1 cellular context compared by ENCODE assay signal in genomic region chr4:103075435-103075893, GRCh38.
TF ChIP-seq lines count a peak whose summit lies in the region.

No MANE protein-coding gene starts in this region.

TF ChIP-seq in HepG2, 621 proteins besides CTCF, POLR2A, EP300 and RAD21 (continued from another document and continues in another):
- 0 out of 2 replicates have a peak, but pooled peaks have one; percentile 39 for TF ChIP-seq ZNF609 (CRISPR knock-in tag; IDR thresholded peaks at IDR 0.05; ENCODE audit: borderline replicate concordance)
- TF ChIP-seq, protein P1, sequence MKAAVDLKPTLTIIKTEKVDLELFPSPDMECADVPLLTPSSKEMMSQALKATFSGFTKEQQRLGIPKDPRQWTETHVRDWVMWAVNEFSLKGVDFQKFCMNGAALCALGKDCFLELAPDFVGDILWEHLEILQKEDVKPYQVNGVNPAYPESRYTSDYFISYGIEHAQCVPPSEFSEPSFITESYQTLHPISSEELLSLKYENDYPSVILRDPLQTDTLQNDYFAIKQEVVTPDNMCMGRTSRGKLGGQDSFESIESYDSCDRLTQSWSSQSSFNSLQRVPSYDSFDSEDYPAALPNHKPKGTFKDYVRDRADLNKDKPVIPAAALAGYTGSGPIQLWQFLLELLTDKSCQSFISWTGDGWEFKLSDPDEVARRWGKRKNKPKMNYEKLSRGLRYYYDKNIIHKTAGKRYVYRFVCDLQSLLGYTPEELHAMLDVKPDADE (CRISPR knock-in tag; IDR thresholded peaks at IDR 0.05): no peak
- TF ChIP-seq ZNF414 (CRISPR knock-in tag; IDR thresholded peaks at IDR 0.05): 0 out of 2 replicates have a peak, but pooled peaks have one; percentile 69
- TF ChIP-seq NCOA1 (CRISPR knock-in tag; IDR thresholded peaks at IDR 0.05): 0 out of 2 replicates have a peak, but pooled peaks have one; percentile 76
- TF ChIP-seq ZNF674 (CRISPR knock-in tag; IDR thresholded peaks at IDR 0.05; ENCODE audit: low read depth): no peak
- TF ChIP-seq MED1 (CRISPR knock-in tag; IDR thresholded peaks at IDR 0.05): peak; percentile 93
- 0 out of 2 replicates have a peak, but pooled peaks have one; percentile 48 for TF ChIP-seq ZBTB26 (CRISPR knock-in tag; IDR thresholded peaks at IDR 0.05; ENCODE audit: borderline replicate concordance)
- peak; percentile 73 for TF ChIP-seq BCL6 (CRISPR knock-in tag; IDR thresholded peaks at IDR 0.05)
- TF ChIP-seq NR2F2 (IDR thresholded peaks at IDR 0.05; ENCODE audit: borderline replicate concordance, low read depth): 0 out of 2 replicates have a peak, but pooled peaks have one; percentile 51
- TF ChIP-seq, protein P2, sequence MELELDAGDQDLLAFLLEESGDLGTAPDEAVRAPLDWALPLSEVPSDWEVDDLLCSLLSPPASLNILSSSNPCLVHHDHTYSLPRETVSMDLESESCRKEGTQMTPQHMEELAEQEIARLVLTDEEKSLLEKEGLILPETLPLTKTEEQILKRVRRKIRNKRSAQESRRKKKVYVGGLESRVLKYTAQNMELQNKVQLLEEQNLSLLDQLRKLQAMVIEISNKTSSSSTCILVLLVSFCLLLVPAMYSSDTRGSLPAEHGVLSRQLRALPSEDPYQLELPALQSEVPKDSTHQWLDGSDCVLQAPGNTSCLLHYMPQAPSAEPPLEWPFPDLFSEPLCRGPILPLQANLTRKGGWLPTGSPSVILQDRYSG (CRISPR knock-in tag; IDR thresholded peaks at IDR 0.05): no peak
- no peak for TF ChIP-seq ZNF567 (CRISPR knock-in tag; IDR thresholded peaks at IDR 0.05; ENCODE audit: borderline replicate concordance)
- peak; percentile 66; the same call in 1 of the 2 replicates for TF ChIP-seq CBX5 (CRISPR knock-in tag; IDR thresholded peaks at IDR 0.05; ENCODE audit: borderline replicate concordance)
- 0 out of 2 replicates have a peak, but pooled peaks have one; percentile 18 for TF ChIP-seq MBD4 (IDR thresholded peaks at IDR 0.05; ENCODE audit: borderline replicate concordance, low read length)
- TF ChIP-seq ZNF800 (CRISPR knock-in tag; IDR thresholded peaks at IDR 0.05): peak; percentile 19; the same call in 1 of the 2 replicates
- peak; percentile 48 for TF ChIP-seq CREM (IDR thresholded peaks at IDR 0.05)
- TF ChIP-seq CREM (CRISPR knock-in tag; IDR thresholded peaks at IDR 0.05): no peak
- TF ChIP-seq NR2F6 (IDR thresholded peaks at IDR 0.05): peak; percentile 15; the same call in 1 of the 2 replicates
- peak; percentile 83 for TF ChIP-seq NR2F6 (CRISPR knock-in tag; IDR thresholded peaks at IDR 0.05)
- peak; percentile 95 for TF ChIP-seq FOXP1 (IDR thresholded peaks at IDR 0.05)
- peak; percentile 97 for TF ChIP-seq FOXP1 (CRISPR knock-in tag; IDR thresholded peaks at IDR 0.05)
- no peak for TF ChIP-seq CBX2 (IDR thresholded peaks at IDR 0.05; ENCODE audit: low read depth, low read length)
- 0 out of 2 replicates have a peak, but pooled peaks have one; percentile 57 for TF ChIP-seq CBX2 (CRISPR knock-in tag; IDR thresholded peaks at IDR 0.05; ENCODE audit: low read depth)
- no peak for TF ChIP-seq ZBTB10 (CRISPR knock-in tag; IDR thresholded peaks at IDR 0.05; ENCODE audit: borderline replicate concordance)
- peak; percentile 89 for TF ChIP-seq HNF4G (IDR thresholded peaks at IDR 0.05; ENCODE audit: borderline replicate concordance, low read depth, low read length)
- peak; percentile 85; the same call in 1 of the 2 replicates for TF ChIP-seq HNF4G (CRISPR knock-in tag; IDR thresholded peaks at IDR 0.05; ENCODE audit: borderline replicate concordance, low read depth)
- no peak for TF ChIP-seq ZNF672 (CRISPR knock-in tag; IDR thresholded peaks at IDR 0.05)
- peak; percentile 87 for TF ChIP-seq TGIF2 (CRISPR knock-in tag; IDR thresholded peaks at IDR 0.05)
- no peak for TF ChIP-seq ZNF558 (CRISPR knock-in tag; IDR thresholded peaks at IDR 0.05; ENCODE audit: borderline replicate concordance)
- peak; percentile 73 for TF ChIP-seq POLR2AphosphoS5 (IDR thresholded peaks at IDR 0.05; ENCODE audit: low read depth, low read length)
- TF ChIP-seq STAG1 (CRISPR knock-in tag; IDR thresholded peaks at IDR 0.05): 0 out of 2 replicates have a peak, but pooled peaks have one; percentile 3
- no peak; the same call in 1 of the 2 replicates for TF ChIP-seq NAIF1 (CRISPR knock-in tag; IDR thresholded peaks at IDR 0.05; ENCODE audit: borderline replicate concordance)
- TF ChIP-seq, protein P3, sequence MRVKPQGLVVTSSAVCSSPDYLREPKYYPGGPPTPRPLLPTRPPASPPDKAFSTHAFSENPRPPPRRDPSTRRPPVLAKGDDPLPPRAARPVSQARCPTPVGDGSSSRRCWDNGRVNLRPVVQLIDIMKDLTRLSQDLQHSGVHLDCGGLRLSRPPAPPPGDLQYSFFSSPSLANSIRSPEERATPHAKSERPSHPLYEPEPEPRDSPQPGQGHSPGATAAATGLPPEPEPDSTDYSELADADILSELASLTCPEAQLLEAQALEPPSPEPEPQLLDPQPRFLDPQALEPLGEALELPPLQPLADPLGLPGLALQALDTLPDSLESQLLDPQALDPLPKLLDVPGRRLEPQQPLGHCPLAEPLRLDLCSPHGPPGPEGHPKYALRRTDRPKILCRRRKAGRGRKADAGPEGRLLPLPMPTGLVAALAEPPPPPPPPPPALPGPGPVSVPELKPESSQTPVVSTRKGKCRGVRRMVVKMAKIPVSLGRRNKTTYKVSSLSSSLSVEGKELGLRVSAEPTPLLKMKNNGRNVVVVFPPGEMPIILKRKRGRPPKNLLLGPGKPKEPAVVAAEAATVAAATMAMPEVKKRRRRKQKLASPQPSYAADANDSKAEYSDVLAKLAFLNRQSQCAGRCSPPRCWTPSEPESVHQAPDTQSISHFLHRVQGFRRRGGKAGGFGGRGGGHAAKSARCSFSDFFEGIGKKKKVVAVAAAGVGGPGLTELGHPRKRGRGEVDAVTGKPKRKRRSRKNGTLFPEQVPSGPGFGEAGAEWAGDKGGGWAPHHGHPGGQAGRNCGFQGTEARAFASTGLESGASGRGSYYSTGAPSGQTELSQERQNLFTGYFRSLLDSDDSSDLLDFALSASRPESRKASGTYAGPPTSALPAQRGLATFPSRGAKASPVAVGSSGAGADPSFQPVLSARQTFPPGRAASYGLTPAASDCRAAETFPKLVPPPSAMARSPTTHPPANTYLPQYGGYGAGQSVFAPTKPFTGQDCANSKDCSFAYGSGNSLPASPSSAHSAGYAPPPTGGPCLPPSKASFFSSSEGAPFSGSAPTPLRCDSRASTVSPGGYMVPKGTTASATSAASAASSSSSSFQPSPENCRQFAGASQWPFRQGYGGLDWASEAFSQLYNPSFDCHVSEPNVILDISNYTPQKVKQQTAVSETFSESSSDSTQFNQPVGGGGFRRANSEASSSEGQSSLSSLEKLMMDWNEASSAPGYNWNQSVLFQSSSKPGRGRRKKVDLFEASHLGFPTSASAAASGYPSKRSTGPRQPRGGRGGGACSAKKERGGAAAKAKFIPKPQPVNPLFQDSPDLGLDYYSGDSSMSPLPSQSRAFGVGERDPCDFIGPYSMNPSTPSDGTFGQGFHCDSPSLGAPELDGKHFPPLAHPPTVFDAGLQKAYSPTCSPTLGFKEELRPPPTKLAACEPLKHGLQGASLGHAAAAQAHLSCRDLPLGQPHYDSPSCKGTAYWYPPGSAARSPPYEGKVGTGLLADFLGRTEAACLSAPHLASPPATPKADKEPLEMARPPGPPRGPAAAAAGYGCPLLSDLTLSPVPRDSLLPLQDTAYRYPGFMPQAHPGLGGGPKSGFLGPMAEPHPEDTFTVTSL (CRISPR knock-in tag; IDR thresholded peaks at IDR 0.05; ENCODE audit: borderline replicate concordance): peak; percentile 32; the same call in 1 of the 2 replicates
- peak; percentile 81 for TF ChIP-seq THRA (CRISPR knock-in tag; IDR thresholded peaks at IDR 0.05; ENCODE audit: borderline replicate concordance)
